Comparison of ENCODE assay signal across 1 cellular context in the genomic region with DNA sequence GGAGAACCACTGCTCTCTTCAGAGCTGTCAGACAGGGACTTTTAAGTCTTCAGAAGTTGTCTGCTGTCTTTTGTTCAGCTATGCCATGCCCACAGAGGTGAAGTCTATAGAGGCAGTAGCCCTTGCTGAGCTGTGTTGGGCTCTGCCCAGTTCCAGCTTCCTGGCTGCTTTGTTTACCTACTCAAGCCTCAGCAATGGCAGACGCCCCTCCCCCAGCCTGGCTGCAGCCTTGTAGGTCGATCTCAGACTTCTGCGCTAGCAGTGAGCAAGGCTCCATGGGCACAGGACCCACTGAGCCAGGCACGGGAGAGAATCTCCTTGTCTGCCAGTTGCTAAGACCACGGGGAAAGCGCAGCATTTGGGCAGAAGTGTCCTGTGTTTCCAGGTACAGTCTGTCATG.
TF ChIP-seq lines count a peak whose summit lies in the region.

No MANE protein-coding gene starts in this region.

TF ChIP-seq in GM23338, 12 proteins besides CTCF, POLR2A, EP300 and RAD21 (continued from another document):
- TF ChIP-seq, protein P1, sequence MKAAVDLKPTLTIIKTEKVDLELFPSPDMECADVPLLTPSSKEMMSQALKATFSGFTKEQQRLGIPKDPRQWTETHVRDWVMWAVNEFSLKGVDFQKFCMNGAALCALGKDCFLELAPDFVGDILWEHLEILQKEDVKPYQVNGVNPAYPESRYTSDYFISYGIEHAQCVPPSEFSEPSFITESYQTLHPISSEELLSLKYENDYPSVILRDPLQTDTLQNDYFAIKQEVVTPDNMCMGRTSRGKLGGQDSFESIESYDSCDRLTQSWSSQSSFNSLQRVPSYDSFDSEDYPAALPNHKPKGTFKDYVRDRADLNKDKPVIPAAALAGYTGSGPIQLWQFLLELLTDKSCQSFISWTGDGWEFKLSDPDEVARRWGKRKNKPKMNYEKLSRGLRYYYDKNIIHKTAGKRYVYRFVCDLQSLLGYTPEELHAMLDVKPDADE (IDR thresholded peaks at IDR 0.05) = no peak
- TF ChIP-seq ZNF331 (CRISPR knock-in tag; IDR thresholded peaks at IDR 0.05; ENCODE audit: low read depth) = no peak
TF ChIP-seq in GM23338: peak in this region for 0.
